In the genomic region with DNA sequence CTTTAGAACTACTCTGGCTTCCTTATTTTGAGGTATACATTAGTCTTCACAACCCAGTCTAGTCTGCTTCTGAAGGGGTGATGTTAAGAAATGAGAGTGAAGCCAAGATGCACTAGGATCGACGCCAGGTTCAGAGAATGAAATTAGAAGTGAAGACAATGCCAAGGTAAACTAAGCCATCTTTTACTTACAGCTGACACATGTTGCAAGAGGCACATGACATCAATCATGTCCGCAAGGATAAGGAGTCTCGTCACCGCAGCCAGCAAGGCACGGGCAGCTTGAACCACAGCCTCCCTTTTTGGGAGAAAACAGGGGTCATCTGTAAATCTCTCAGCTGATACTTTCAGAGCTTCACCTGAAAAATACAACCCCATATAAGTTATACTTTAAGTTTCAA, we compare ENCODE assay signal across 22 cellular contexts.
"Had no signal": no experiment of that assay in that cellular context is flagged by ENCODE, and none has a peak within 500 bp of the region (broad histone marks: within the 10 kb centered on the region; RNA-seq: fewer than 3 reads in every experiment).

No MANE protein-coding gene starts in this region.

- H3K36me3 Mint-ChIP-seq: activated naive CD4-positive, alpha-beta T cell treated with anti-CD3 and anti-CD28 coated beads, Interleukin-2, amount 50 U/mL, for 72 hours; brain; naive thymus-derived CD8-positive, alpha-beta T cell; type B pancreatic cell had no signal

- H3K27me3 ChIP-seq: gastroesophageal sphincter, heart right ventricle, suprapubic skin had no signal

- H3K9me3 ChIP-seq: gastroesophageal sphincter, heart right ventricle, mucosa of descending colon, suprapubic skin had no signal

- H3K4me1 ChIP-seq: gastroesophageal sphincter, suprapubic skin had no signal

- DNase-seq: activated CD4-positive, alpha-beta T cell treated with anti-CD3 and anti-CD28 coated beads, Interleukin-2, amount 10 ng/mL, durations not matched to agents 24 days and 14 days; activated CD4-positive, CD25-positive, alpha-beta regulatory T cell; activated CD8-positive, alpha-beta memory T cell treated with anti-CD3 and anti-CD28 coated beads, Interleukin-2, amount 50 U/mL, for 4 hours; activated CD8-positive, alpha-beta T cell treated with anti-CD3 and anti-CD28 coated beads, Interleukin-2, amount 10 ng/mL, durations not matched to agents 7 days and 5 days; activated effector memory CD4-positive, alpha-beta T cell treated with anti-CD3 and anti-CD28 coated beads, Interleukin-2, amount 50 U/mL, for 16 hours; activated T-cell treated with anti-CD3 and anti-CD28 coated beads, Interleukin-2, amount 50 U/mL, for 48 hours; amygdala; effector CD8-positive, alpha-beta T cell; heart right ventricle; left colon; mucosa of descending colon; naive thymus-derived CD8-positive, alpha-beta T cell; posterior cingulate gyrus; right cardiac atrium had no signal

- H3K4me3 ChIP-seq: gastroesophageal sphincter, heart right ventricle, mucosa of descending colon, skin epidermis, suprapubic skin had no signal

- H3K27ac ChIP-seq: gastroesophageal sphincter, heart right ventricle, skin epidermis, suprapubic skin had no signal

- H3K36me3 ChIP-seq: gastroesophageal sphincter, heart right ventricle, suprapubic skin had no signal

- H3K4me1 Mint-ChIP-seq: activated CD4-positive, alpha-beta T cell treated with anti-CD3 and anti-CD28 coated beads, Interleukin-2, amount 10 ng/mL, durations not matched to agents 24 days and 14 days; brain; central memory CD8-positive, alpha-beta T cell had no signal

- H3K27ac Mint-ChIP-seq: activated CD4-positive, alpha-beta T cell treated with anti-CD3 and anti-CD28 coated beads, Interleukin-2, amount 10 ng/mL, durations not matched to agents 24 days and 14 days; activated CD8-positive, alpha-beta T cell treated with anti-CD3 and anti-CD28 coated beads, Interleukin-2, amount 10 ng/mL, durations not matched to agents 7 days and 5 days; activated naive CD4-positive, alpha-beta T cell treated with anti-CD3 and anti-CD28 coated beads, Interleukin-2, amount 50 U/mL, for 72 hours; brain; naive thymus-derived CD8-positive, alpha-beta T cell; stimulated activated naive CD8-positive, alpha-beta T cell treated with anti-CD3 and anti-CD28 coated beads, Interleukin-15, Interleukin-2, amounts not matched to agents 100 ng/mL and 50 ng/mL, for 24 hours; type B pancreatic cell had no signal

- H3K27me3 Mint-ChIP-seq: brain had no signal

- H3K9me3 Mint-ChIP-seq: activated CD4-positive, alpha-beta T cell treated with anti-CD3 and anti-CD28 coated beads, Interleukin-2, amount 10 ng/mL, durations not matched to agents 24 days and 14 days; activated naive CD4-positive, alpha-beta T cell treated with anti-CD3 and anti-CD28 coated beads, Interleukin-2, amount 50 U/mL, for 72 hours; brain; central memory CD8-positive, alpha-beta T cell; naive thymus-derived CD8-positive, alpha-beta T cell; stimulated activated naive CD8-positive, alpha-beta T cell treated with anti-CD3 and anti-CD28 coated beads, Interleukin-15, Interleukin-2, amounts not matched to agents 100 ng/mL and 50 ng/mL, for 24 hours; type B pancreatic cell had no signal

- ATAC-seq: activated CD8-positive, alpha-beta T cell treated with anti-CD3 and anti-CD28 coated beads, Interleukin-2, amount 10 ng/mL, durations not matched to agents 7 days and 5 days; activated naive CD4-positive, alpha-beta T cell treated with anti-CD3 and anti-CD28 coated beads, Interleukin-2, amount 50 U/mL, for 72 hours; gastroesophageal sphincter; left colon; mucosa of descending colon; naive thymus-derived CD8-positive, alpha-beta T cell; right cardiac atrium had no signal

- H3K4me3 Mint-ChIP-seq: activated CD4-positive, alpha-beta T cell treated with anti-CD3 and anti-CD28 coated beads, Interleukin-2, amount 10 ng/mL, durations not matched to agents 24 days and 14 days; activated CD8-positive, alpha-beta T cell treated with anti-CD3 and anti-CD28 coated beads, Interleukin-2, amount 10 ng/mL, durations not matched to agents 7 days and 5 days; brain; central memory CD8-positive, alpha-beta T cell; naive thymus-derived CD8-positive, alpha-beta T cell; stimulated activated naive CD8-positive, alpha-beta T cell treated with anti-CD3 and anti-CD28 coated beads, Interleukin-15, Interleukin-2, amounts not matched to agents 100 ng/mL and 50 ng/mL, for 24 hours; type B pancreatic cell had no signal
